ENCODE assay signal across 17 cellular contexts in the genomic region with DNA sequence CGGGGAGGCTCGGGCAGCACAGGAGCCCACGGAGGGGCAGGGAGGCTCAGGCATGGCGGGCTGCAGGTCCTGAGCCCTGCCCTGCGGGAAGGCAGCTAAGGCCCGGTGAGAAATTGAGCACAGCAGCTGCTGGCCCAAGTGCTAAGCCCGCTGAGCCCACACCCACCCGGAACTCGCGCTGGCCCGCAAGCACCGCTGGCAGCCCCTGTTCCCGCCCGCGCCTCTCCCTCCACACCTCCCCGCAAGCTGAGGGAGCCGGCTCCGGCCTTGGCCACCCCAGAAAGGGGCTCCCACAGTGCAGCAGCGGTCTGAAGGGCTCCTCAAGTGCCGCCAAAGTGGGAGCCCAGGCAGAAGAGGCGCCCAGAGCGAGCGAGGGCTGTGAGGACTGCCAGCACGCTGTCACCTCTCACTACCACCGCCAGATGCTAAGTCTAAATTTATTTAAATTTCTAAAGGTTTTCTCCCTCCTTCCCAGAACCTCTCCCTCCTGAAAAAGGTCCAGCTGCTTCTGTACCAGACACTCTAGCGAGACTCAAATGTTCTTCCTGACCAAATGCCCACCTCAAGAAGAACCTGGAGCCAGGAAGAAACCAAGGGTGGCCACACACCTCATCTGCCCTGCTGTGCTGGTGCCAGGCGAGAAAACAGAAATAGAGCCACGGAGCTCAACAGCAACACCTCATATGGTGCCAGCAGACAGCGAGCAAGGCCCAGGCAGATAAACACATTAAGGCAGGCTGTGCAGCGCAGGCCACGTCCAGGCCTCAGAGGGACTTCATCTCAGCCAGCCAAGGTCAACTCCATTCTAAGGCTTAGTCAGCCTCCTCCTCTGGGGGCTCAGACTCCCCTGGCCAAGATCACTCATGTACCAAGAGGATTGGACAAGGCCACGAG. TPM values are rescaled to one million over a fixed set of nuclear protein-coding genes. Genes with fewer than 3 reads are reported as not detected.
DNase-seq lines count a peak whose midpoint lies in the region; TF ChIP-seq lines count a peak whose summit lies in the region.
"Had no signal": no experiment of that assay in that cellular context is flagged by ENCODE, and none has a peak within 500 bp of the region (broad histone marks: within the 10 kb centered on the region; RNA-seq: fewer than 3 reads in every experiment).

No MANE protein-coding gene starts in this region.

- no peak overlapping the region for H3K9ac ChIP-seq in neural progenitor cell

- no peak overlapping the region for H3K4me3 Mint-ChIP-seq in neural progenitor cell
- H3K4me3 Mint-ChIP-seq: activated CD8-positive, alpha-beta T cell treated with anti-CD3 and anti-CD28 coated beads for 36 hours had no signal

- H3K4me3 ChIP-seq in esophagus (ENCODE audit: low read depth in 1 of 2, low read length in 2 of 2) (no peak overlapping the region), neural progenitor cell (no peak overlapping the region), tibial artery (no peak overlapping the region)
- H3K4me3 ChIP-seq: lung had no signal

- H3K27ac Mint-ChIP-seq in neural progenitor cell: peak overlapping the region; percentile 88
- H3K27ac Mint-ChIP-seq: activated CD8-positive, alpha-beta T cell treated with anti-CD3 and anti-CD28 coated beads for 36 hours had no signal

- H3K9me3 ChIP-seq in esophagus (ENCODE audit: control insufficient read depth in 2 of 2, insufficient read depth in 1 of 2, low read depth in 1 of 2, low read length in 1 of 2): no peaks in the 10 kb centered on the region
- H3K9me3 ChIP-seq in neural progenitor cell (ENCODE audit: low read depth): no peaks in the 10 kb centered on the region
- no peaks in the 10 kb centered on the region for H3K9me3 ChIP-seq in tibial artery

- no peaks in the 10 kb centered on the region for H4K20me1 ChIP-seq in neural progenitor cell (ENCODE audit: low read depth)

- WGBS in esophagus, 2 donors: 83 to 84% methylated on average over 32 of the region's 32 CpGs

- H3K4me1 ChIP-seq in esophagus (ENCODE audit: control insufficient read depth in 2 of 2, insufficient read depth in 2 of 2, low read length in 1 of 2): peaks cover 0 to 11% of the 10 kb centered on the region in 2 donors
- peaks cover 10% of the 10 kb centered on the region for H3K4me1 ChIP-seq in neural progenitor cell
- peaks cover 0 to 92% (median 60%) of the 10 kb centered on the region in 4 donors for H3K4me1 ChIP-seq in tibial artery

- no peaks in the 10 kb centered on the region for H3K27me3 ChIP-seq in esophagus (ENCODE audit: control insufficient read depth in 1 of 2, insufficient read depth in 2 of 2, low read length in 2 of 2)
- no peaks in the 10 kb centered on the region for H3K27me3 ChIP-seq in neural progenitor cell
- H3K27me3 ChIP-seq in tibial artery: no peaks in the 10 kb centered on the region

- no peak overlapping the region for H3K4me2 ChIP-seq in neural progenitor cell

- no peaks in the 10 kb centered on the region for H3K36me3 ChIP-seq in esophagus (ENCODE audit: control insufficient read depth in 2 of 2, insufficient read depth in 2 of 2, low read length in 1 of 2)
- H3K36me3 ChIP-seq in neural progenitor cell: no peaks in the 10 kb centered on the region
- H3K36me3 ChIP-seq in tibial artery: no peaks in the 10 kb centered on the region

- H3K27ac ChIP-seq in esophagus (ENCODE audit: low read depth in 2 of 2, low read length in 1 of 2): peak overlapping the region; percentile 44 to 83
- no peak overlapping the region for H3K27ac ChIP-seq in neural progenitor cell
- H3K27ac ChIP-seq in tibial artery: peak overlapping the region; percentile 88 to 95

- DNase-seq in NCI-H1694 treated with DMSO at 0.1 percent for 48 hours (lab: John Stamatoyannopoulos, UW): peak; percentile 57
- DNase-seq in neural progenitor cell (ENCODE audit: low spot score): no peak
- DNase-seq in tibial artery: peak; percentile 69 to 93
- DNase-seq in DMS153 treated with DMSO at 0.1 percent for 48 hours (lab: John Stamatoyannopoulos, UW; ENCODE audit: unreplicated experiment): no peak
- DNase-seq in pons (ENCODE audit: low spot score): no peak
- DNase-seq in T1000 (lab: John Stamatoyannopoulos, UW): no peak
- DNase-seq: activated CD8-positive, alpha-beta T cell treated with anti-CD3 and anti-CD28 coated beads for 36 hours; AML-193; hypothalamus; Karpas-422; NCI-H187 treated with DMSO at 0.1 percent for 48 hours; NCI-H345; NCI-H82; OCI-M1; SHP77 treated with DMSO at 0.1 percent for 48 hours had no signal

- TF ChIP-seq CTCF in neural progenitor cell (IDR thresholded peaks at IDR 0.05): no peak
- TF ChIP-seq CTCF in tibial artery (IDR thresholded peaks at IDR 0.05): no peak

- H3K79me2 ChIP-seq in neural progenitor cell (ENCODE audit: low read depth): no peaks in the 10 kb centered on the region

- no peak overlapping the region for H2AFZ ChIP-seq in neural progenitor cell (replicated peaks)

- H3K4me1 Mint-ChIP-seq in neural progenitor cell: peaks cover 19% of the 10 kb centered on the region

- no peaks in the 10 kb centered on the region for H3F3A ChIP-seq in neural progenitor cell (ENCODE audit: low read depth)

- H3K9me3 Mint-ChIP-seq in neural progenitor cell: no peaks in the 10 kb centered on the region
- H3K9me3 Mint-ChIP-seq: activated CD8-positive, alpha-beta T cell treated with anti-CD3 and anti-CD28 coated beads for 36 hours had no signal

- intact Hi-C loops in tibial artery (cut with DNase I; ENCODE audit: low total_unique reads): no loop called here

- no peaks in the 10 kb centered on the region for H3K36me3 Mint-ChIP-seq in neural progenitor cell

- H3K27me3 Mint-ChIP-seq in neural progenitor cell (ENCODE audit: insufficient read depth, low read depth): peaks cover 6% of the 10 kb centered on the region
- H3K27me3 Mint-ChIP-seq: activated CD8-positive, alpha-beta T cell treated with anti-CD3 and anti-CD28 coated beads for 36 hours had no signal

RNA-seq across cellular contexts. Expression of a gene that starts 47.0 kb away (rescaled TPM):
- polyA plus RNA-seq in esophagus: 10 to 100 TPM in 1 of 2 donors, 1 to 10 TPM in 1; 8.4 to 11.2 TPM
- total RNA-seq in neural progenitor cell (ENCODE audit: low replicate concordance): 2.4 and 3.7 TPM in 2 replicates

Comparison
In these comparisons a context has a peak if more than half of its experiments do, and no peak if none do; other contexts are left out.
1. DNase-seq: peak in NCI-H1694 treated with DMSO at 0.1 percent for 48 hours (single experiment) and tibial artery (2 of 2); none in neural progenitor cell (single experiment), DMS153 treated with DMSO at 0.1 percent for 48 hours (single experiment), pons (single experiment) and T1000 (single experiment).